In genomic region chr18:51196116-51196810, GRCh38 we compare ENCODE assay signal across 8 cellular contexts. TPM values are rescaled to one million over a fixed set of nuclear protein-coding genes. Genes with fewer than 3 reads are reported as not detected.
A peak's percentile ranks its signal among the peaks of the same experiment; 100 is the strongest.
DNase-seq lines count a peak whose midpoint lies in the region; ATAC-seq and TF ChIP-seq lines count a peak whose summit lies in the region.

No MANE protein-coding gene starts in this region.

- TF ChIP-seq POLR2A in Peyer's patch (IDR thresholded peaks at IDR 0.05) = no peak

- no peaks in the 10 kb centered on the region for H3K27me3 Mint-ChIP-seq in Caco-2 (ENCODE audit: insufficient read depth, unreplicated experiment)
- no peaks in the 10 kb centered on the region for H3K27me3 Mint-ChIP-seq in activated naive CD8-positive, alpha-beta T cell treated with anti-CD3 and anti-CD28 coated beads, Interleukin-2, amount 10 ng/mL, durations not matched to agents 7 days and 5 days

- H3K27ac ChIP-seq in Peyer's patch (peak overlapping the region; percentile 96 to 100 (median 96)), left ventricle myocardium inferior (replicated peaks) (peak overlapping the region; percentile 96)

- H3K4me3 Mint-ChIP-seq in Caco-2 (ENCODE audit: unreplicated experiment) = peak overlapping the region; percentile 89
- peak overlapping the region; percentile 87 for H3K4me3 Mint-ChIP-seq in activated naive CD8-positive, alpha-beta T cell treated with anti-CD3 and anti-CD28 coated beads, Interleukin-2, amount 10 ng/mL, durations not matched to agents 7 days and 5 days

- POLR2A ChIA-PET in Caco-2 (lab: Charles Lee) = interaction anchor here (0.6 kb wide), 1 partner anchor 87 kb away, joined by 3 read pairs; no protein-coding TSS in a partner anchor
- POLR2A ChIA-PET in activated naive CD8-positive, alpha-beta T cell treated with anti-CD3 and anti-CD28 coated beads, Interleukin-2, amount 10 ng/mL, durations not matched to agents 7 days and 5 days (lab: Charles Lee) = interaction anchor here (0.8 to 4.7 kb wide), 19 partner anchors 9 to 318 kb away, joined by 3 to 64 read pairs (median 5); partner anchors contain the start of genes ME2 and SMAD4

- H3K9me3 ChIP-seq in Caco-2 = no peaks in the 10 kb centered on the region
- H3K9me3 ChIP-seq in HAP-1 = peaks cover 3% of the 10 kb centered on the region
- no peaks in the 10 kb centered on the region for H3K9me3 ChIP-seq in Peyer's patch
- H3K9me3 ChIP-seq in left ventricle myocardium inferior (replicated peaks) = peaks cover 5% of the 10 kb centered on the region

- DNase-seq in Caco-2 (no peak), HAP-1 (ENCODE audit: low spot score in 2 of 2) (peak in 1 of 2 experiments; percentile 33), Peyer's patch (peak; percentile 39 to 74 (median 72)), left ventricle myocardium inferior (peak; percentile 47), renal cortical epithelial cell (ENCODE audit: low read depth) (peak; percentile 13), GM19240 (ENCODE audit: insufficient read length, low spot score) (no peak)
- peak; percentile 65 for DNase-seq in activated naive CD8-positive, alpha-beta T cell treated with anti-CD3 and anti-CD28 coated beads, Interleukin-2, amount 10 ng/mL, durations not matched to agents 7 days and 5 days

- no peaks in the 10 kb centered on the region for H3K9me3 Mint-ChIP-seq in Caco-2 (ENCODE audit: unreplicated experiment)
- no peaks in the 10 kb centered on the region for H3K9me3 Mint-ChIP-seq in activated naive CD8-positive, alpha-beta T cell treated with anti-CD3 and anti-CD28 coated beads, Interleukin-2, amount 10 ng/mL, durations not matched to agents 7 days and 5 days

- H3K36me3 ChIP-seq in Caco-2 (ENCODE audit: control insufficient read depth, insufficient read depth, low read length) (no peaks in the 10 kb centered on the region), HAP-1 (replicated peaks) (0 out of 2 replicates have a peak, but pooled peaks cover 3% of the 10 kb centered on the region), Peyer's patch (no peaks in the 10 kb centered on the region), left ventricle myocardium inferior (no peaks in the 10 kb centered on the region)

- peaks cover 7% of the 10 kb centered on the region for H3K4me1 Mint-ChIP-seq in Caco-2 (ENCODE audit: low read depth, unreplicated experiment)
- H3K4me1 Mint-ChIP-seq in activated naive CD8-positive, alpha-beta T cell treated with anti-CD3 and anti-CD28 coated beads, Interleukin-2, amount 10 ng/mL, durations not matched to agents 7 days and 5 days = peaks cover 36% of the 10 kb centered on the region

- H3K27me3 ChIP-seq in Caco-2 (replicated peaks; ENCODE audit: control insufficient read depth, insufficient read depth, low read length) (no peaks in the 10 kb centered on the region), HAP-1 (ENCODE audit: low read depth) (no peaks in the 10 kb centered on the region), Peyer's patch (no peaks in the 10 kb centered on the region), left ventricle myocardium inferior (ENCODE audit: low read depth) (no peaks in the 10 kb centered on the region)

- TF ChIP-seq CTCF in Caco-2 (IDR thresholded peaks at IDR 0.05; ENCODE audit: insufficient read depth in 1 of 2, low read depth in 1 of 2, low read length in 1 of 2, severe bottlenecking in 1 of 2, unreplicated experiment in 1 of 2) = no peak
- TF ChIP-seq CTCF in Peyer's patch (IDR thresholded peaks at IDR 0.05) = no peak
- TF ChIP-seq CTCF in left ventricle myocardium inferior (IDR thresholded peaks at IDR 0.05; ENCODE audit: borderline replicate concordance) = no peak

- intact Hi-C loops in Caco-2 (cut with micrococcal nuclease; ENCODE audit: unreplicated experiment) = loop anchor here (5.0 kb wide), 1 partner anchor 126 kb away; no protein-coding TSS in a partner anchor
- intact Hi-C loops in left ventricle myocardium inferior (cut with micrococcal nuclease) = loop anchor here (10.0 kb wide), 1 partner anchor 151 kb away; no protein-coding TSS in a partner anchor

- CTCF ChIA-PET in Caco-2 (lab: Charles Lee) = interaction anchor here (0.7 kb wide), 2 partner anchors 381 to 1504 kb away, joined by 7 to 8 read pairs; no protein-coding TSS in a partner anchor

- peak; percentile 0 for ATAC-seq in activated naive CD8-positive, alpha-beta T cell treated with anti-CD3 and anti-CD28 coated beads, Interleukin-2, amount 10 ng/mL, durations not matched to agents 7 days and 5 days (ENCODE audit: low read depth)
- no peak for ATAC-seq in HG02970 (IDR thresholded peaks at IDR 0.05; ENCODE audit: low FRiP score, unreplicated experiment)

- H3K27ac Mint-ChIP-seq in Caco-2 (ENCODE audit: unreplicated experiment) = peak overlapping the region; percentile 43
- H3K27ac Mint-ChIP-seq in activated naive CD8-positive, alpha-beta T cell treated with anti-CD3 and anti-CD28 coated beads, Interleukin-2, amount 10 ng/mL, durations not matched to agents 7 days and 5 days = peak overlapping the region; percentile 90

- H3K4me1 ChIP-seq in Caco-2 = no peaks in the 10 kb centered on the region
- H3K4me1 ChIP-seq in HAP-1 = peaks cover 19% of the 10 kb centered on the region
- H3K4me1 ChIP-seq in Peyer's patch = peaks cover 0 to 38% (median 8%) of the 10 kb centered on the region in 4 donors
- peaks cover 55% of the 10 kb centered on the region for H3K4me1 ChIP-seq in left ventricle myocardium inferior

- in situ Hi-C loops in HAP-1 (cut with MboI; ENCODE audit: low sequenced_read_pairs) = loop anchor here (25.0 kb wide), 2 partner anchors 109 to 384 kb away; partner anchors contain the start of gene MRO

- peaks cover 9% of the 10 kb centered on the region for H3K36me3 Mint-ChIP-seq in Caco-2 (ENCODE audit: insufficient read depth, unreplicated experiment)
- H3K36me3 Mint-ChIP-seq in activated naive CD8-positive, alpha-beta T cell treated with anti-CD3 and anti-CD28 coated beads, Interleukin-2, amount 10 ng/mL, durations not matched to agents 7 days and 5 days = peaks cover 4% of the 10 kb centered on the region

- peak overlapping the region; percentile 57 for H3K4me3 ChIP-seq in Caco-2 (ENCODE audit: low read depth, low read length)
- H3K4me3 ChIP-seq in HAP-1 = peak overlapping the region; percentile 68
- peak overlapping the region; percentile 80 to 90 (median 86) for H3K4me3 ChIP-seq in Peyer's patch
- H3K4me3 ChIP-seq in left ventricle myocardium inferior = peak overlapping the region; percentile 94

- BruUV-seq in Caco-2 (replicated peaks; lab: Mats Ljungman, UMichigan) = no TSS peak

RNA-seq across cellular contexts. Expression of gene MEX3C, which starts 1.2 kb away (rescaled TPM):
- 44.8 and 47.0 TPM in 2 replicates for total RNA-seq in Caco-2 (2022)
- 10 to 100 TPM; 16.5 to 37.1 (median 23.2) TPM for total RNA-seq in Peyer's patch
- total RNA-seq in activated naive CD8-positive, alpha-beta T cell treated with anti-CD3 and anti-CD28 coated beads, Interleukin-2, amount 10 ng/mL, durations not matched to agents 7 days and 5 days = 10 to 100 TPM; 53.3 to 60.7 TPM
- 17.2 TPM for total RNA-seq in left ventricle myocardium inferior
- total RNA-seq in renal cortical epithelial cell = 62.3 and 67.6 TPM in 2 replicates

Comparison
In these comparisons a context has a peak if more than half of its experiments do, and no peak if none do; other contexts are left out.
1. DNase-seq: peak in Peyer's patch (3 of 3), activated naive CD8-positive, alpha-beta T cell treated with anti-CD3 and anti-CD28 coated beads, Interleukin-2, amount 10 ng/mL, durations not matched to agents 7 days and 5 days (single experiment), left ventricle myocardium inferior (single experiment) and renal cortical epithelial cell (single experiment); none in Caco-2 (0 of 2) and GM19240 (single experiment).
2. Peak in every context shown above with its lines, with median percentiles within 50 percentile points of each other: H3K4me3 ChIP-seq.